14 cellular contexts compared by ENCODE assay signal in genomic region chr9:35521708-35522107, GRCh38. TPM values are rescaled to one million over a fixed set of nuclear protein-coding genes. Genes with fewer than 3 reads are reported as not detected.
DNase-seq lines count a peak whose midpoint lies in the region; ATAC-seq and TF ChIP-seq lines count a peak whose summit lies in the region.
"Had no signal": no experiment of that assay in that cellular context is flagged by ENCODE, and none has a peak within 500 bp of the region (broad histone marks: within the 10 kb centered on the region; RNA-seq: fewer than 3 reads in every experiment).

No MANE protein-coding gene starts in this region.

- H3K4me3 Mint-ChIP-seq in Caco-2 (ENCODE audit: unreplicated experiment), result no peak overlapping the region

- H3K27me3 Mint-ChIP-seq in Caco-2 (ENCODE audit: insufficient read depth, unreplicated experiment), result no peaks in the 10 kb centered on the region

- intact Hi-C loops in Caco-2 (cut with micrococcal nuclease; ENCODE audit: unreplicated experiment), result no loop called here
- intact Hi-C loops in heart left ventricle (cut with DNase I), result no loop called here
- intact Hi-C loops in psoas muscle (cut with DNase I), result loop anchor here in 1 of 2 donors (2.0 to 5.0 kb wide), 2 partner anchors 31 to 36 kb away; partner anchors contain the start of gene RUSC2

- H3K4me1 ChIP-seq in Caco-2, result peaks cover 54% of the 10 kb centered on the region
- H3K4me1 ChIP-seq in heart left ventricle, result peaks cover 16 to 81% (median 70%) of the 10 kb centered on the region in 12 donors
- peaks cover 85% of the 10 kb centered on the region for H3K4me1 ChIP-seq in psoas muscle

- no peaks in the 10 kb centered on the region for H3K9me3 Mint-ChIP-seq in Caco-2 (ENCODE audit: unreplicated experiment)
- H3K9me3 Mint-ChIP-seq: activated T-helper 2 cell treated with anti-CD3 and anti-CD28 coated beads, Interferon-gamma antibody, Interleukin-2, Interleukin-4, amounts not matched to agents 10 μg/mL and 5 μg/mL and 100 μg/mL, durations not matched to agents 14 hours and 24 hours and 36 hours had no signal

- POLR2A ChIA-PET in Caco-2 (lab: Charles Lee), result no interaction called here

- peak overlapping the region in 11 of 12 donors; percentile 19 to 87 (median 81) for H3K27ac ChIP-seq in heart left ventricle
- H3K27ac ChIP-seq in psoas muscle, result peak overlapping the region; percentile 92

- H3K36me3 ChIP-seq in Caco-2 (ENCODE audit: control insufficient read depth, insufficient read depth, low read length), result no peaks in the 10 kb centered on the region
- no peaks in the 10 kb centered on the region for H3K36me3 ChIP-seq in heart left ventricle
- H3K36me3 ChIP-seq in psoas muscle (ENCODE audit: insufficient read depth in 1 of 2, low read depth in 1 of 2), result no peaks in the 10 kb centered on the region

- BruUV-seq in Caco-2 (replicated peaks; lab: Mats Ljungman, UMichigan), result no TSS peak

- H3K4me3 ChIP-seq in Caco-2 (ENCODE audit: low read depth, low read length) (no peak overlapping the region), heart left ventricle (no peak overlapping the region), psoas muscle (peak overlapping the region; percentile 20)

- DNase-seq in Caco-2 (no peak), astrocyte of the hippocampus (ENCODE audit: low read depth, low spot score) (peak; percentile 79), heart left ventricle (peak in 2 of 5 donors; percentile 25 to 48), psoas muscle (peak; percentile 40 to 78), ecto neural progenitor cell (ENCODE audit: low spot score) (no peak), D341Med (ENCODE audit: low spot score) (no peak), NCI-H2171 (lab: John Stamatoyannopoulos, UW) (no peak), NCI-H1694 treated with DMSO at 0.1 percent for 48 hours (lab: John Stamatoyannopoulos, UW) (no peak)
- DNase-seq: activated CD4-positive, alpha-beta T cell treated with anti-CD3 and anti-CD28 coated beads for 1 hour; NCI-H446 treated with DMSO at 0.1 percent for 48 hours; nucleus accumbens; SHP77 had no signal

- WGBS in heart left ventricle, 4 donors, result 33 to 45% (median 40%) methylated on average over 2 of the region's 2 CpGs
- WGBS in psoas muscle, 3 donors, result 16 to 29% (median 22%) methylated on average over 2 of the region's 2 CpGs

- no peaks in the 10 kb centered on the region for H3K9me3 ChIP-seq in Caco-2
- no peaks in the 10 kb centered on the region for H3K9me3 ChIP-seq in heart left ventricle
- H3K9me3 ChIP-seq in psoas muscle, result no peaks in the 10 kb centered on the region

- peaks cover 45% of the 10 kb centered on the region for H3K4me1 Mint-ChIP-seq in Caco-2 (ENCODE audit: low read depth, unreplicated experiment)

- peaks cover 6% of the 10 kb centered on the region for H3K36me3 Mint-ChIP-seq in Caco-2 (ENCODE audit: insufficient read depth, unreplicated experiment)

- TF ChIP-seq POLR2A in heart left ventricle (IDR thresholded peaks at IDR 0.05), result no peak

- H3K27me3 ChIP-seq in Caco-2 (replicated peaks; ENCODE audit: control insufficient read depth, insufficient read depth, low read length), result no peaks in the 10 kb centered on the region
- H3K27me3 ChIP-seq in heart left ventricle, result no peaks in the 10 kb centered on the region
- H3K27me3 ChIP-seq in psoas muscle (ENCODE audit: insufficient read depth in 3 of 3, low read length in 2 of 3), result no peaks in the 10 kb centered on the region

- peak overlapping the region; percentile 53 for H3K27ac Mint-ChIP-seq in Caco-2 (ENCODE audit: unreplicated experiment)
- H3K27ac Mint-ChIP-seq: activated T-helper 2 cell treated with anti-CD3 and anti-CD28 coated beads, Interferon-gamma antibody, Interleukin-2, Interleukin-4, amounts not matched to agents 10 μg/mL and 5 μg/mL and 100 μg/mL, durations not matched to agents 14 hours and 24 hours and 36 hours had no signal

- CTCF ChIA-PET in Caco-2 (lab: Charles Lee), result interaction anchor here (1.5 kb wide), 1 partner anchor 11 kb away, joined by 4 read pairs; no protein-coding TSS in a partner anchor

- ATAC-seq in heart left ventricle (peak in 3 of 4 donors; percentile 38 to 77 (median 46)), psoas muscle (peak; percentile 59 to 74 (median 64))
- ATAC-seq: HCT116 had no signal

- TF ChIP-seq CTCF in Caco-2 (IDR thresholded peaks at IDR 0.05; ENCODE audit: insufficient read depth in 1 of 2, low read depth in 1 of 2, low read length in 1 of 2, severe bottlenecking in 1 of 2, unreplicated experiment in 1 of 2) (no peak), heart left ventricle (IDR thresholded peaks at IDR 0.05) (no peak), psoas muscle (IDR thresholded peaks at IDR 0.05) (no peak)

RNA-seq across cellular contexts. Expression of gene RUSC2, which starts 31.8 kb away (rescaled TPM):
- total RNA-seq in Caco-2 (2022), result 13.0 and 13.5 TPM in 2 replicates
- total RNA-seq in heart left ventricle, result 10 to 100 TPM; 23.0 to 56.1 (median 30.5) TPM
- polyA plus RNA-seq in heart left ventricle, result 10 to 100 TPM; 23.8 to 38.0 TPM
- total RNA-seq in psoas muscle, result 100 to 1,000 TPM in 1 of 4 donors, 10 to 100 TPM in 3; 34.4 to 101 (median 72.1) TPM
- 10 to 100 TPM; 37.1 to 53.9 (median 45.7) TPM for polyA plus RNA-seq in psoas muscle

Comparison
In these comparisons a context has a peak if more than half of its experiments do, and no peak if none do; other contexts are left out.
1. DNase-seq: peak in astrocyte of the hippocampus (single experiment) and psoas muscle (2 of 2); none in Caco-2 (0 of 2), ecto neural progenitor cell (single experiment), D341Med (single experiment), NCI-H2171 (single experiment) and NCI-H1694 treated with DMSO at 0.1 percent for 48 hours (single experiment).